Comparison of ENCODE assay signal across 15 cellular contexts in genomic region chr3:21745971-21746370, GRCh38. TPM values are rescaled to one million over a fixed set of nuclear protein-coding genes. Genes with fewer than 3 reads are reported as not detected.
"Had no signal": no experiment of that assay in that cellular context is flagged by ENCODE, and none has a peak within 500 bp of the region (broad histone marks: within the 10 kb centered on the region; RNA-seq: fewer than 3 reads in every experiment).

No MANE protein-coding gene starts in this region.

- H3K4me3 ChIP-seq: lung, smooth muscle cell, tibial nerve had no signal

- H3K27ac ChIP-seq: brain microvascular endothelial cell, WERI-Rb-1 had no signal

- H3K9me3 ChIP-seq: right atrium auricular region had no signal

- DNase-seq: activated CD4-positive, alpha-beta T cell treated with anti-CD3 and anti-CD28 coated beads for 36 hours; activated CD8-positive, alpha-beta memory T cell treated with anti-CD3 and anti-CD28 coated beads, Interleukin-2, amount 50 U/mL, for 48 hours; activated CD8-positive, alpha-beta T cell treated with anti-CD3 and anti-CD28 coated beads, Interleukin-2, amount 10 ng/mL, durations not matched to agents 7 days and 5 days; activated naive CD4-positive, alpha-beta T cell; brain microvascular endothelial cell; immature natural killer cell; left cardiac atrium; naive thymus-derived CD8-positive, alpha-beta T cell; posterior cingulate gyrus; T-helper 9 cell; WERI-Rb-1 had no signal

- H3K27me3 ChIP-seq: brain microvascular endothelial cell, right atrium auricular region, tibial nerve had no signal

- H3K36me3 ChIP-seq: brain microvascular endothelial cell, right atrium auricular region, tibial nerve, WERI-Rb-1 had no signal

- H3K4me2 ChIP-seq: smooth muscle cell had no signal

RNA-seq across cellular contexts. Expression of gene ZNF385D, which starts 5.0 kb away (rescaled TPM):
- total RNA-seq: activated CD4-positive, alpha-beta T cell treated with anti-CD3 and anti-CD28 coated beads for 36 hours; activated CD8-positive, alpha-beta T cell treated with anti-CD3 and anti-CD28 coated beads, Interleukin-2, amount 10 ng/mL, durations not matched to agents 7 days and 5 days; naive thymus-derived CD8-positive, alpha-beta T cell had no signal
- polyA plus RNA-seq: naive thymus-derived CD8-positive, alpha-beta T cell had no signal
